Comparison of ENCODE assay signal across 29 cellular contexts in the genomic region with DNA sequence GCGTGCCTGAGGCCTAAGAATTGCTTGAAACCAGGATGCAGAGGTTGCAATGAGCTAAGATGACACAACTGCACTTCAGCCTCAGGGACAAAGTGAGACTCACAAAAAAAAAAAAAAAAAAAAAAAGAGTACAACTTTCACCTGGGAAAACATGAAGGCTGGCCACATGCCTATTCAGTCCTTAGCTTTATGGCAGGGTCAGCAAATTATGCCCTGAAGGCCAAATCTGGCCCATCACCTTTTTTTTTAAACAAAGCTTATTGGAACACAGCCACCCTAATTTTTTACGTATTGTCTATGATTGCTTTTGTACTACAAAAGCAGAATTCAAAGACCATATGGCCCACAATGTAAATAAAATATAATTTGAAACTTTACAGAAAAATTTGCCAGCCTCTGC.
"Had no signal": no experiment of that assay in that cellular context is flagged by ENCODE, and none has a peak within 500 bp of the region (broad histone marks: within the 10 kb centered on the region; RNA-seq: fewer than 3 reads in every experiment).

No MANE protein-coding gene starts in this region.

- DNase-seq: activated B cell treated with CpG ODN at 0.5 μM for 24 hours; activated CD4-positive, alpha-beta memory T cell treated with anti-CD3 and anti-CD28 coated beads for 36 hours; activated CD4-positive, alpha-beta T cell treated with anti-CD3 and anti-CD28 coated beads for 4 hours; activated CD4-positive, alpha-beta T cell treated with anti-CD3 and anti-CD28 coated beads, Interleukin-2, amount 10 ng/mL, durations not matched to agents 24 days and 14 days; activated CD4-positive, alpha-beta T cell treated with anti-CD3 and anti-CD28 coated beads, Interleukin-2, amount 50 U/mL, for 1 hour; activated CD4-positive, alpha-beta T cell treated with anti-CD3 and anti-CD28 coated beads, Interleukin-2, amount 50 U/mL, for 4 hours; activated CD4-positive, CD25-positive, alpha-beta regulatory T cell treated with anti-CD3 and anti-CD28 coated beads, Interleukin-2, amount 50 U/mL, for 72 hours; activated CD8-positive, alpha-beta memory T cell treated with anti-CD3 and anti-CD28 coated beads, Interleukin-2, amount 50 U/mL, for 4 hours; activated CD8-positive, alpha-beta T cell treated with anti-CD3 and anti-CD28 coated beads for 36 hours; activated effector memory CD4-positive, alpha-beta T cell treated with anti-CD3 and anti-CD28 coated beads, Interleukin-2, amount 50 U/mL, for 16 hours; activated gamma-delta T cell treated with Interleukin-2 at 50 U/mL for 16 hours; activated naive CD4-positive, alpha-beta T cell; activated naive CD4-positive, alpha-beta T cell treated with anti-CD3 and anti-CD28 coated beads for 36 hours; activated naive CD4-positive, alpha-beta T cell treated with anti-CD3 and anti-CD28 coated beads, Interleukin-2, amount 50 U/mL, for 16 hours; activated naive CD8-positive, alpha-beta T cell treated with anti-CD3 and anti-CD28 coated beads for 36 hours; activated T-cell treated with anti-CD3 and anti-CD28 coated beads for 4 hours; activated T-cell treated with anti-CD3 and anti-CD28 coated beads, Interleukin-2, amount 50 U/mL, for 1 hour; activated T-cell treated with anti-CD3 and anti-CD28 coated beads, Interleukin-2, amount 50 U/mL, for 4 hours; activated T-cell treated with anti-CD3 and anti-CD28 coated beads, Interleukin-2, amount 50 U/mL, for 72 hours; adrenal gland; amniotic stem cell; aorta; body of pancreas; brain microvascular endothelial cell; central memory CD4-positive, alpha-beta T cell; T-helper 2 cell; T-helper 9 cell had no signal

- ATAC-seq: activated CD8-positive, alpha-beta T cell treated with anti-CD3 and anti-CD28 coated beads for 36 hours; activated naive CD4-positive, alpha-beta T cell treated with anti-CD3 and anti-CD28 coated beads, Interleukin-2, amount 50 U/mL, for 72 hours; activated T-cell treated with anti-CD3 and anti-CD28 coated beads, Interleukin-2, amount 50 U/mL, for 4 hours; activated T-cell treated with anti-CD3 and anti-CD28 coated beads, Interleukin-2, amount 50 U/mL, for 72 hours; activated T-helper 17 cell treated with anti-CD3 and anti-CD28 coated beads, Interleukin-2, amount 50 U/mL, for 72 hours; body of pancreas had no signal
